ENCODE assay signal across 13 cellular contexts in the genomic region with DNA sequence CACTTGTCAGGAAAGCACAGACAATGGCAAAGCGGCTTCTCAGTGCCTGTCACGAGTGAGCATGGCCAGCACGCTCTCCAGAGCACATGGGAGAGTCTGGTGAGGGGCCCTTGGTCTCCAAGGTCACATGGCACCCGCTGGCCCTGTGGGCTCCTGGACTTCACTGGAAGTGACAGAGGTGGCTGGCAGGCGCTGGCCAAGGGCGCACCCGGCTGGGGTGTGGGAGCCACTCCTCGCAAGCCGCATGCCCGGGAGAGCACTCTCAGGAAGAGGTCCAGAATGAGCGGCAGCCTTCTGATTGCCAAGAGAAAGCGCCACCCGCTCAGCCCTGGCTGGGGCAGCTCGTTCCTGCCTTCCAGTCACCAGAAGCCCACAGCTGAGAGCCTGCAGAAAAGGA. TPM values are rescaled to one million over a fixed set of nuclear protein-coding genes. Genes with fewer than 3 reads are reported as not detected.
DNase-seq lines count a peak whose midpoint lies in the region; ATAC-seq and TF ChIP-seq lines count a peak whose summit lies in the region.
"Had no signal": no experiment of that assay in that cellular context is flagged by ENCODE, and none has a peak within 500 bp of the region (broad histone marks: within the 10 kb centered on the region; RNA-seq: fewer than 3 reads in every experiment).

No MANE protein-coding gene starts in this region.

- TF ChIP-seq CTCF in SK-N-SH (IDR thresholded peaks at IDR 0.05), result no peak
- no peak for TF ChIP-seq CTCF in esophagus squamous epithelium (IDR thresholded peaks at IDR 0.05)
- TF ChIP-seq CTCF in lower lobe of right lung (IDR thresholded peaks at IDR 0.05), result no peak

- TF ChIP-seq POLR2A in esophagus squamous epithelium (IDR thresholded peaks at IDR 0.05), result no peak

- H3K4me2 ChIP-seq in SK-N-SH, result no peak overlapping the region

- no peak overlapping the region for H3K9ac ChIP-seq in SK-N-SH

- peak; percentile 41 for TF ChIP-seq RAD21 in SK-N-SH (IDR thresholded peaks at IDR 0.05; ENCODE audit: low read length)

- ATAC-seq in lower lobe of right lung, result peak; percentile 62 to 67
- no peak for ATAC-seq in HG02678 (IDR thresholded peaks at IDR 0.05; ENCODE audit: unreplicated experiment)
- no peak for ATAC-seq in HG03342 (IDR thresholded peaks at IDR 0.05; ENCODE audit: unreplicated experiment)
- no peak for ATAC-seq in HG02885 (IDR thresholded peaks at IDR 0.05; ENCODE audit: poor library complexity, unreplicated experiment)
- ATAC-seq: activated CD8-positive, alpha-beta T cell treated with anti-CD3 and anti-CD28 coated beads for 36 hours; natural killer cell treated with Interleukin-12 subunit alpha and Interleukin-12 subunit beta and Interleukin-15 and Interleukin-18, amount 100 ng/mL, for 72 hours had no signal

- peaks cover 75% of the 10 kb centered on the region; the same call in 1 of the 2 replicates for H3K79me2 ChIP-seq in SK-N-SH (ENCODE audit: insufficient read depth)

- H3F3A ChIP-seq in SK-N-SH (replicated peaks; ENCODE audit: insufficient read depth), result peaks cover 5% of the 10 kb centered on the region

- H3K36me3 ChIP-seq in SK-N-SH (replicated peaks in 1 of 2; ENCODE audit: control insufficient read depth in 1 of 2, insufficient read depth in 2 of 2, low read length in 1 of 2) (no peaks in the 10 kb centered on the region), esophagus squamous epithelium (peaks cover 0 to 18% (median 0%) of the 10 kb centered on the region in 3 donors), lower lobe of right lung (peaks cover 13% of the 10 kb centered on the region)
- H3K36me3 ChIP-seq: SJCRH30 had no signal

- TF ChIP-seq EP300 in SK-N-SH (IDR thresholded peaks at IDR 0.05; ENCODE audit: borderline replicate concordance in 1 of 2, low read depth in 1 of 2, low read length in 1 of 2), result no peak

- peaks cover 76% of the 10 kb centered on the region for H4K20me1 ChIP-seq in SK-N-SH (ENCODE audit: insufficient read depth)

- peak overlapping the region in 1 of 2 experiments; percentile 92; a peak in 2 of 4 replicates for H3K27ac ChIP-seq in SK-N-SH (ENCODE audit: low read depth in 2 of 2, low read length in 1 of 2)
- peak overlapping the region in 3 of 4 donors; percentile 13 to 29 (median 22) for H3K27ac ChIP-seq in esophagus squamous epithelium
- H3K27ac ChIP-seq in lower lobe of right lung, result no peak overlapping the region
- H3K27ac ChIP-seq in substantia nigra (ENCODE audit: low read depth, low read length, poor library complexity, severe bottlenecking), result no peak overlapping the region
- H3K27ac ChIP-seq: SJCRH30 had no signal

- H3K4me3 ChIP-seq in SK-N-SH (ENCODE audit: low read depth in 2 of 2, low read length in 1 of 2) (no peak overlapping the region), esophagus squamous epithelium (no peak overlapping the region), lower lobe of right lung (no peak overlapping the region)
- H3K4me3 ChIP-seq: SJCRH30, skin epidermis had no signal

- no peaks in the 10 kb centered on the region for H3K9me2 ChIP-seq in SK-N-SH

- intact Hi-C loops in esophagus squamous epithelium (cut with DNase I), result no loop called here
- intact Hi-C loops in lower lobe of right lung (cut with DNase I), result no loop called here

- H2AFZ ChIP-seq in SK-N-SH (ENCODE audit: low read depth), result no peak overlapping the region

- 60% methylated on average over 5 of the region's 14 CpGs for WGBS in SK-N-SH (ENCODE audit: low lambda C conversion rate)
- 50% methylated on average over 2 of the region's 14 CpGs; no CpG with 5 or more reads in 1 of the 2 donors for WGBS in esophagus squamous epithelium, 2 donors

- H3K27me3 ChIP-seq in SK-N-SH (ENCODE audit: insufficient read depth), result no peaks in the 10 kb centered on the region
- no peaks in the 10 kb centered on the region for H3K27me3 ChIP-seq in esophagus squamous epithelium
- no peaks in the 10 kb centered on the region for H3K27me3 ChIP-seq in lower lobe of right lung (ENCODE audit: low read depth)
- H3K27me3 ChIP-seq: SJCRH30 had no signal

- peaks cover 0 to 54% of the 10 kb centered on the region in 2 experiments; a peak in 1 of 4 replicates for H3K4me1 ChIP-seq in SK-N-SH (ENCODE audit: control insufficient read depth in 1 of 2, insufficient read depth in 2 of 2, low read depth in 1 of 2, low read length in 1 of 2)
- H3K4me1 ChIP-seq in esophagus squamous epithelium, result peaks cover 21 to 86% (median 34%) of the 10 kb centered on the region in 3 donors
- H3K4me1 ChIP-seq in lower lobe of right lung, result peaks cover 58% of the 10 kb centered on the region
- H3K4me1 ChIP-seq: SJCRH30 had no signal

- H3K9me3 ChIP-seq in SK-N-SH (no peaks in the 10 kb centered on the region), esophagus squamous epithelium (no peaks in the 10 kb centered on the region), lower lobe of right lung (no peaks in the 10 kb centered on the region)
- H3K9me3 ChIP-seq: SJCRH30 had no signal

- CTCF ChIA-PET in SK-N-SH (lab: Yijun Ruan, JAX), result interaction anchor here (0.9 to 7.6 kb wide), 3 partner anchors 11 to 281 kb away, joined by 3 to 40 read pairs (median 4); no protein-coding TSS in a partner anchor

- DNase-seq in SK-N-SH (peak; percentile 69), esophagus squamous epithelium (lab: John Stamatoyannopoulos, UW) (no peak), lower lobe of right lung (peak; percentile 69), substantia nigra (lab: John Stamatoyannopoulos, UW) (peak in 28 of 49 donors; percentile 23 to 72 (median 52))
- DNase-seq in activated effector memory CD4-positive, alpha-beta T cell treated with Interleukin-2 at 50 U/mL for 16 hours, result no peak
- DNase-seq: activated CD8-positive, alpha-beta T cell treated with anti-CD3 and anti-CD28 coated beads for 36 hours; NCI-H2171 treated with DMSO at 0.1 percent for 48 hours; SJCRH30 had no signal

- POLR2A ChIA-PET in SK-N-SH (lab: Yijun Ruan, JAX), result interaction anchor here (1.2 to 1.6 kb wide), 2 partner anchors 41 to 65 kb away, joined by 3 read pairs; no protein-coding TSS in a partner anchor

TF ChIP-seq in SK-N-SH, 30 proteins besides CTCF, POLR2A, EP300 and RAD21:
- TF ChIP-seq RCOR1 (IDR thresholded peaks at IDR 0.05; ENCODE audit: low read length) (no peak), MXI1 (IDR thresholded peaks at IDR 0.05; ENCODE audit: low read depth, low read length) (peak; percentile 81)

RNA-seq across cellular contexts. Expression of gene MOB2, which starts 17.1 kb away (rescaled TPM):
- polyA plus RNA-seq in SK-N-SH (2012; rRNA removed), result 45.8 and 52.1 TPM in 2 replicates
- polyA plus RNA-seq in SK-N-SH (2012; cell fraction: cytosol; rRNA removed), result 21.5 and 33.4 TPM in 2 replicates
- 76.0 and 80.7 TPM in 2 replicates for polyA plus RNA-seq in SK-N-SH (2012; cell fraction: nucleus; rRNA removed)
- total RNA-seq in esophagus squamous epithelium, result 10 to 100 TPM; 21.5 to 45.0 (median 30.1) TPM
- total RNA-seq in lower lobe of right lung, result 50.4 TPM

Comparison
In these comparisons a context has a peak if more than half of its experiments do, and no peak if none do; other contexts are left out.
1. DNase-seq: peak in SK-N-SH (single experiment), lower lobe of right lung (single experiment) and substantia nigra (28 of 49); none in esophagus squamous epithelium (single experiment) and activated effector memory CD4-positive, alpha-beta T cell treated with Interleukin-2 at 50 U/mL for 16 hours (single experiment).
2. H3K27ac ChIP-seq: peak in esophagus squamous epithelium (3 of 4); none in lower lobe of right lung (single experiment) and substantia nigra (single experiment).
3. ATAC-seq: peak in lower lobe of right lung (2 of 2); none in HG02678 (single experiment), HG03342 (single experiment) and HG02885 (single experiment).